In the genomic region with DNA sequence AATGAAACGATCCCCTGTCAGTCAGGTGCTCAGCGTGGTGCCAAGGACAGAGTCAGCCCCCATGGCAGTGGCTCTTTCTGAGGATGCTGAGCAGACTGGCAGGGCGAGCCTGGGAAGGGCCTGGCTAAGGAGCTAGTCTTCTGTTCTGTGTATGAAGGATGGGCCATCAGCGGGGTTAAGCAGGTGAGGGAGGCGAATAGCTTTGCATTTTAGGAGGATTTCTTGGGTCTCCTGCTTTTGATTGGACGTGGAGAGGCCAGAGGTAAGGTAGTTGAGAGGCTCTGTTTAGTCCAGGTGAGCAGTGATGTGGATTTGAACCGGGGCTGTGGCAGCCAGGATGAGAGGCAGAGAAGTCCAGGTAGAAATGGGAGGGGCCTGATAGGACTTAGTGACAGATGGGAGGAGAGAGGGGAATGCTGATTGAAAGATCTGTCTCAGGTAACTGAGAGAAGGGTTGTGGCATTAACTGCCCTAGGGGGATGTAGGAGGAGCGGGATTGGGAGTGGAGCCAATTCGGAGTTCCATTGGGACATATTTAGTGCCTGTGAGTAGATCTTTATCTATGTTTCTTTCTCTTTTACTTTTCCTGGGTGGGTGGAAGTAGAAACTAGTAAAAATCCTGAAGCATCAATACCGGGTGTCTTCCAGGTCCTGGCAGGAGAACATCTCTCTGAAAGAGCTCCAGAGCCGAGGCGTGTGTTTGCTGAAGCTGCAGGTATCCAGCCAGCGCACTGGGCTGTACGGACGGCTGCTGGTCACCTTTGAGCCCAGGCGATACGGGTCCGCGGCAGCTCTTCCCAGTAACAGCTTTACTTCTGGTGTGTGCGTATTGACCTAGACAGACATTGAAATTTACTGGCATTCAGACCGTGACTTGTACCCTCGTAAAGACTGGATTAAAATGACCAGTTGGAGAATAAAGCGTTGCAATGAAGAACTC, we compare ENCODE assay signal across 1 cellular context.
TF ChIP-seq lines count a peak whose summit lies in the region.

No MANE protein-coding gene starts in this region.

TF ChIP-seq in HCT116, 20 proteins besides CTCF, POLR2A, EP300 and RAD21 (continued from another document):
- no peak for TF ChIP-seq SP1 (IDR thresholded peaks at IDR 0.05; ENCODE audit: low read depth)
- TF ChIP-seq EZH2phosphoT487 (IDR thresholded peaks at IDR 0.05; ENCODE audit: borderline replicate concordance), result no peak
- TF ChIP-seq, protein P1, sequence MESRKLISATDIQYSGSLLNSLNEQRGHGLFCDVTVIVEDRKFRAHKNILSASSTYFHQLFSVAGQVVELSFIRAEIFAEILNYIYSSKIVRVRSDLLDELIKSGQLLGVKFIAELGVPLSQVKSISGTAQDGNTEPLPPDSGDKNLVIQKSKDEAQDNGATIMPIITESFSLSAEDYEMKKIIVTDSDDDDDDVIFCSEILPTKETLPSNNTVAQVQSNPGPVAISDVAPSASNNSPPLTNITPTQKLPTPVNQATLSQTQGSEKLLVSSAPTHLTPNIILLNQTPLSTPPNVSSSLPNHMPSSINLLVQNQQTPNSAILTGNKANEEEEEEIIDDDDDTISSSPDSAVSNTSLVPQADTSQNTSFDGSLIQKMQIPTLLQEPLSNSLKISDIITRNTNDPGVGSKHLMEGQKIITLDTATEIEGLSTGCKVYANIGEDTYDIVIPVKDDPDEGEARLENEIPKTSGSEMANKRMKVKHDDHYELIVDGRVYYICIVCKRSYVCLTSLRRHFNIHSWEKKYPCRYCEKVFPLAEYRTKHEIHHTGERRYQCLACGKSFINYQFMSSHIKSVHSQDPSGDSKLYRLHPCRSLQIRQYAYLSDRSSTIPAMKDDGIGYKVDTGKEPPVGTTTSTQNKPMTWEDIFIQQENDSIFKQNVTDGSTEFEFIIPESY (IDR thresholded peaks at IDR 0.05; ENCODE audit: extremely low read depth, insufficient replicate concordance, low read length), result no peak
- TF ChIP-seq, protein P2, sequence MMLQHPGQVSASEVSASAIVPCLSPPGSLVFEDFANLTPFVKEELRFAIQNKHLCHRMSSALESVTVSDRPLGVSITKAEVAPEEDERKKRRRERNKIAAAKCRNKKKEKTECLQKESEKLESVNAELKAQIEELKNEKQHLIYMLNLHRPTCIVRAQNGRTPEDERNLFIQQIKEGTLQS (IDR thresholded peaks at IDR 0.05), result no peak
- no peak for TF ChIP-seq CBX3 (IDR thresholded peaks at IDR 0.05; ENCODE audit: low read depth)
